ENCODE assay signal across 20 cellular contexts in the genomic region with DNA sequence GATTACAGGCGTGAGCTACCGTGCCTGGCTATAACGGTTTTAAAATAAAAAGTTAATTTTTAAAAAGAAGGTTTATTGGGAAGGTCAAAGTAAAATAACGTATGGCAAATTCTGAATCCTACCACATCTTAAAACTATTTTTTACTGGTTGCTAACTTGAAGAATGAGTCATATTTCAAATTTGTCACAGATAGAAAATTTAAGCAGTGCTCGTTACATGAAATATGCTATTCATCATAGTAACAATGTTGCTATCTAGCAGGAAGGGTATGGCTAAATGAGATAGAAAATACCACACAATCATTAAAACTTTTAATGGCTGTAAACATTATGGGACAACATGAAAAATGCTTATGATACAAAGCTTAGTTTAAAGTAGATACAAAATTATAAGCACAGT.
"Had no signal": no experiment of that assay in that cellular context is flagged by ENCODE, and none has a peak within 500 bp of the region (broad histone marks: within the 10 kb centered on the region; RNA-seq: fewer than 3 reads in every experiment).

No MANE protein-coding gene starts in this region.

- ATAC-seq: activated CD4-positive, alpha-beta T cell treated with anti-CD3 and anti-CD28 coated beads for 36 hours; activated T-cell treated with anti-CD3 and anti-CD28 coated beads, Interleukin-2, amount 50 U/mL, for 72 hours; body of pancreas had no signal

- H3K4me1 Mint-ChIP-seq: activated CD4-positive, alpha-beta memory T cell treated with anti-CD3 and anti-CD28 coated beads, Interleukin-2, amount 10 ng/mL, durations not matched to agents 7 days and 5 days; activated CD4-positive, alpha-beta T cell treated with anti-CD3 and anti-CD28 coated beads for 36 hours; activated naive CD8-positive, alpha-beta T cell treated with anti-CD3 and anti-CD28 coated beads, Interleukin-2, amount 10 ng/mL, durations not matched to agents 7 days and 5 days had no signal

- H3K4me3 Mint-ChIP-seq: activated CD4-positive, alpha-beta memory T cell treated with anti-CD3 and anti-CD28 coated beads, Interleukin-2, amount 10 ng/mL, durations not matched to agents 7 days and 5 days; activated CD4-positive, alpha-beta T cell treated with anti-CD3 and anti-CD28 coated beads for 36 hours; activated naive CD8-positive, alpha-beta T cell treated with anti-CD3 and anti-CD28 coated beads, Interleukin-2, amount 10 ng/mL, durations not matched to agents 7 days and 5 days; activated T-cell treated with anti-CD3 and anti-CD28 coated beads, Interleukin-2, amount 50 U/mL, for 72 hours had no signal

- H3K4me3 ChIP-seq: body of pancreas had no signal

- H3K9me3 Mint-ChIP-seq: activated T-helper 2 cell treated with anti-CD3 and anti-CD28 coated beads, Interferon-gamma antibody, Interleukin-2, Interleukin-4, amounts not matched to agents 10 μg/mL and 5 μg/mL and 100 μg/mL, durations not matched to agents 14 hours and 24 hours and 36 hours had no signal

- DNase-seq: activated CD4-positive, alpha-beta memory T cell treated with anti-CD3 and anti-CD28 coated beads, Interleukin-2, amount 10 ng/mL, durations not matched to agents 7 days and 5 days; activated CD4-positive, alpha-beta T cell treated with anti-CD3 and anti-CD28 coated beads for 36 hours; activated CD4-positive, alpha-beta T cell treated with anti-CD3 and anti-CD28 coated beads, Interleukin-2, amount 50 U/mL, for 1 hour; activated naive CD4-positive, alpha-beta T cell treated with anti-CD3 and anti-CD28 coated beads, Interleukin-2, amount 50 U/mL, for 16 hours; activated naive CD8-positive, alpha-beta T cell treated with anti-CD3 and anti-CD28 coated beads, Interleukin-2, amount 10 ng/mL, durations not matched to agents 7 days and 5 days; activated T-cell treated with anti-CD3 and anti-CD28 coated beads, Interleukin-2, amount 50 U/mL, for 72 hours; aorta; body of pancreas; central memory CD4-positive, alpha-beta T cell; Karpas-422; NCI-H1105 treated with DMSO at 0.1 percent for 48 hours; NCI-H1436 treated with DMSO at 0.1 percent for 48 hours; NCI-H187; NCI-H2081; NCI-H446; NCI-H524; SHP77 treated with DMSO at 0.1 percent for 48 hours; T-helper 1 cell; WERI-Rb-1 had no signal

- H3K27me3 ChIP-seq: body of pancreas had no signal

- H3K36me3 ChIP-seq: WERI-Rb-1 had no signal

- H3K27ac Mint-ChIP-seq: activated CD4-positive, alpha-beta memory T cell treated with anti-CD3 and anti-CD28 coated beads, Interleukin-2, amount 10 ng/mL, durations not matched to agents 7 days and 5 days; activated CD4-positive, alpha-beta T cell treated with anti-CD3 and anti-CD28 coated beads for 36 hours; activated naive CD8-positive, alpha-beta T cell treated with anti-CD3 and anti-CD28 coated beads, Interleukin-2, amount 10 ng/mL, durations not matched to agents 7 days and 5 days; activated T-cell treated with anti-CD3 and anti-CD28 coated beads, Interleukin-2, amount 50 U/mL, for 72 hours; activated T-helper 2 cell treated with anti-CD3 and anti-CD28 coated beads, Interferon-gamma antibody, Interleukin-2, Interleukin-4, amounts not matched to agents 10 μg/mL and 5 μg/mL and 100 μg/mL, durations not matched to agents 14 hours and 24 hours and 36 hours had no signal

- H3K27ac ChIP-seq: body of pancreas, WERI-Rb-1 had no signal

- H3K27me3 Mint-ChIP-seq: activated CD4-positive, alpha-beta memory T cell treated with anti-CD3 and anti-CD28 coated beads, Interleukin-2, amount 10 ng/mL, durations not matched to agents 7 days and 5 days; activated naive CD8-positive, alpha-beta T cell treated with anti-CD3 and anti-CD28 coated beads, Interleukin-2, amount 10 ng/mL, durations not matched to agents 7 days and 5 days had no signal

- H3K9me3 ChIP-seq: body of pancreas had no signal

- H3K36me3 Mint-ChIP-seq: activated naive CD8-positive, alpha-beta T cell treated with anti-CD3 and anti-CD28 coated beads, Interleukin-2, amount 10 ng/mL, durations not matched to agents 7 days and 5 days had no signal
